ENCODE assay signal across 8 cellular contexts in genomic region chr2:113198790-113199612, GRCh38. TPM values are rescaled to one million over a fixed set of nuclear protein-coding genes. Genes with fewer than 3 reads are reported as not detected.
DNase-seq lines count a peak whose midpoint lies in the region; ATAC-seq and TF ChIP-seq lines count a peak whose summit lies in the region.

No MANE protein-coding gene starts in this region.

- peak overlapping the region; percentile 83 for H2AFZ ChIP-seq in neural cell (ENCODE audit: low read depth, low read length)

- H3K27ac ChIP-seq in neural cell (ENCODE audit: low read length) = no peak overlapping the region

- H3K4me3 Mint-ChIP-seq in stimulated activated naive CD8-positive, alpha-beta T cell treated with anti-CD3 and anti-CD28 coated beads, Interleukin-15, amount 100 ng/mL, for 72 hours = no peak overlapping the region

- peaks cover 4% of the 10 kb centered on the region for H3K27me3 ChIP-seq in neural cell (ENCODE audit: insufficient read depth, low read depth, low read length)

- peak overlapping the region; percentile 70 for H3K9ac ChIP-seq in neural cell (ENCODE audit: low read length)

- no peaks in the 10 kb centered on the region for H3F3A ChIP-seq in neural cell (ENCODE audit: insufficient read depth, low read length, poor library complexity, severe bottlenecking)

- H3K4me2 ChIP-seq in neural cell (ENCODE audit: low read length) = peak overlapping the region; percentile 62

- peaks cover 37% of the 10 kb centered on the region for H3K4me1 Mint-ChIP-seq in stimulated activated naive CD8-positive, alpha-beta T cell treated with anti-CD3 and anti-CD28 coated beads, Interleukin-15, amount 100 ng/mL, for 72 hours

- H3K4me3 ChIP-seq in fibroblast of villous mesenchyme (ENCODE audit: low read depth, low read length) = peak overlapping the region; percentile 71
- H3K4me3 ChIP-seq in neural cell (ENCODE audit: low read length) = peak overlapping the region; percentile 92

- DNase-seq in AG08395 (ENCODE audit: low spot score) = peak; percentile 87
- DNase-seq in RPMI7951 (ENCODE audit: low read depth) = peak; percentile 82
- DNase-seq in activated gamma-delta T cell treated with Interleukin-2 at 50 U/mL for 16 hours = peak; percentile 64
- peak; percentile 62 for DNase-seq in fibroblast of villous mesenchyme (ENCODE audit: low read depth)
- peak; percentile 72 to 83 for DNase-seq in stimulated activated naive CD8-positive, alpha-beta T cell treated with anti-CD3 and anti-CD28 coated beads, Interleukin-15, amount 100 ng/mL, for 72 hours

- TF ChIP-seq RAD21 in neural cell (conservative IDR thresholded peaks at IDR 0.05) = peak; percentile 77

- H3K27me3 Mint-ChIP-seq in stimulated activated naive CD8-positive, alpha-beta T cell treated with anti-CD3 and anti-CD28 coated beads, Interleukin-15, amount 100 ng/mL, for 72 hours = no peaks in the 10 kb centered on the region

- no peak overlapping the region for H3K27ac Mint-ChIP-seq in stimulated activated naive CD8-positive, alpha-beta T cell treated with anti-CD3 and anti-CD28 coated beads, Interleukin-15, amount 100 ng/mL, for 72 hours

- TF ChIP-seq CTCF in fibroblast of villous mesenchyme (IDR thresholded peaks at IDR 0.05; ENCODE audit: insufficient read depth, low read depth, low read length) = peak; percentile 81
- TF ChIP-seq CTCF in neural cell (IDR thresholded peaks at IDR 0.05; ENCODE audit: poor library complexity, severe bottlenecking) = peak; percentile 98

- ATAC-seq in GM19035 (IDR thresholded peaks at IDR 0.05; ENCODE audit: unreplicated experiment) (peak; percentile 79), HG03521 (IDR thresholded peaks at IDR 0.05; ENCODE audit: unreplicated experiment) (peak; percentile 72)
- ATAC-seq in stimulated activated naive CD8-positive, alpha-beta T cell treated with anti-CD3 and anti-CD28 coated beads, Interleukin-15, amount 100 ng/mL, for 72 hours = peak; percentile 83

- no peaks in the 10 kb centered on the region for H3K79me2 ChIP-seq in neural cell (replicated peaks; ENCODE audit: insufficient read depth, low read length)

- TF ChIP-seq EP300 in neural cell (conservative IDR thresholded peaks at IDR 0.05; ENCODE audit: poor library complexity, severe bottlenecking) = peak; percentile 26

- H3K9me3 ChIP-seq in neural cell (ENCODE audit: low read length) = no peaks in the 10 kb centered on the region

- H4K20me1 ChIP-seq in neural cell (ENCODE audit: insufficient read depth) = no peaks in the 10 kb centered on the region

- no peaks in the 10 kb centered on the region for H3K9me3 Mint-ChIP-seq in stimulated activated naive CD8-positive, alpha-beta T cell treated with anti-CD3 and anti-CD28 coated beads, Interleukin-15, amount 100 ng/mL, for 72 hours

- no peaks in the 10 kb centered on the region for H3K36me3 ChIP-seq in neural cell (ENCODE audit: insufficient read depth, low read length)

- no peaks in the 10 kb centered on the region for H3K9me2 ChIP-seq in neural cell (ENCODE audit: insufficient read depth, low read length)

TF ChIP-seq in neural cell, 6 proteins besides CTCF, POLR2A, EP300 and RAD21:
- TF ChIP-seq REST (IDR thresholded peaks at IDR 0.05; ENCODE audit: borderline replicate concordance) (no peak), MXI1 (conservative IDR thresholded peaks at IDR 0.05; ENCODE audit: poor library complexity, severe bottlenecking) (peak; percentile 72), EZH2 (IDR thresholded peaks at IDR 0.05; ENCODE audit: borderline replicate concordance, insufficient read depth, low read length, poor library complexity, severe bottlenecking) (no peak), TAF1 (IDR thresholded peaks at IDR 0.05; ENCODE audit: low read depth) (peak; percentile 50), SMC3 (conservative IDR thresholded peaks at IDR 0.05; ENCODE audit: poor library complexity) (peak; percentile 86), POLR2AphosphoS5 (IDR thresholded peaks at IDR 0.05) (peak; percentile 62)

RNA-seq across cellular contexts. Expression of gene PSD4, which starts 25.2 kb away (rescaled TPM):
- 2.5 and 5.9 TPM in 2 replicates for total RNA-seq in RPMI7951 (2014; rRNA removed; shearing (Covaris generic))
- total RNA-seq in fibroblast of villous mesenchyme = 2.9 and 4.7 TPM in 2 replicates
- 0.30 and 0.67 TPM in 2 replicates for polyA plus RNA-seq in neural cell
- polyA minus RNA-seq in neural cell = 0.81 and 0.97 TPM in 2 replicates
